ENCODE assay signal across 1 cellular context in genomic region chr20:50248104-50248631, GRCh38.
TF ChIP-seq lines count a peak whose summit lies in the region.

No MANE protein-coding gene starts in this region.

TF ChIP-seq in H1, 55 proteins besides CTCF, POLR2A, EP300 and RAD21 (continued from another document):
- no peak for TF ChIP-seq RXRA (IDR thresholded peaks at IDR 0.05; ENCODE audit: insufficient read depth, low read depth, low read length)
- TF ChIP-seq CEBPB (IDR thresholded peaks at IDR 0.05; ENCODE audit: low read depth, low read length) = no peak
- no peak for TF ChIP-seq RBBP5 (IDR thresholded peaks at IDR 0.05; ENCODE audit: borderline replicate concordance, low read depth, low read length)
- no peak for TF ChIP-seq CBX8 (IDR thresholded peaks at IDR 0.05; ENCODE audit: borderline replicate concordance, low read depth, low read length)
